In genomic region chr1:235327559-235328270, GRCh38 we compare ENCODE assay signal across 8 cellular contexts. TPM values are rescaled to one million over a fixed set of nuclear protein-coding genes. Genes with fewer than 3 reads are reported as not detected.
DNase-seq lines count a peak whose midpoint lies in the region; ATAC-seq and TF ChIP-seq lines count a peak whose summit lies in the region.

A gene with protein sequence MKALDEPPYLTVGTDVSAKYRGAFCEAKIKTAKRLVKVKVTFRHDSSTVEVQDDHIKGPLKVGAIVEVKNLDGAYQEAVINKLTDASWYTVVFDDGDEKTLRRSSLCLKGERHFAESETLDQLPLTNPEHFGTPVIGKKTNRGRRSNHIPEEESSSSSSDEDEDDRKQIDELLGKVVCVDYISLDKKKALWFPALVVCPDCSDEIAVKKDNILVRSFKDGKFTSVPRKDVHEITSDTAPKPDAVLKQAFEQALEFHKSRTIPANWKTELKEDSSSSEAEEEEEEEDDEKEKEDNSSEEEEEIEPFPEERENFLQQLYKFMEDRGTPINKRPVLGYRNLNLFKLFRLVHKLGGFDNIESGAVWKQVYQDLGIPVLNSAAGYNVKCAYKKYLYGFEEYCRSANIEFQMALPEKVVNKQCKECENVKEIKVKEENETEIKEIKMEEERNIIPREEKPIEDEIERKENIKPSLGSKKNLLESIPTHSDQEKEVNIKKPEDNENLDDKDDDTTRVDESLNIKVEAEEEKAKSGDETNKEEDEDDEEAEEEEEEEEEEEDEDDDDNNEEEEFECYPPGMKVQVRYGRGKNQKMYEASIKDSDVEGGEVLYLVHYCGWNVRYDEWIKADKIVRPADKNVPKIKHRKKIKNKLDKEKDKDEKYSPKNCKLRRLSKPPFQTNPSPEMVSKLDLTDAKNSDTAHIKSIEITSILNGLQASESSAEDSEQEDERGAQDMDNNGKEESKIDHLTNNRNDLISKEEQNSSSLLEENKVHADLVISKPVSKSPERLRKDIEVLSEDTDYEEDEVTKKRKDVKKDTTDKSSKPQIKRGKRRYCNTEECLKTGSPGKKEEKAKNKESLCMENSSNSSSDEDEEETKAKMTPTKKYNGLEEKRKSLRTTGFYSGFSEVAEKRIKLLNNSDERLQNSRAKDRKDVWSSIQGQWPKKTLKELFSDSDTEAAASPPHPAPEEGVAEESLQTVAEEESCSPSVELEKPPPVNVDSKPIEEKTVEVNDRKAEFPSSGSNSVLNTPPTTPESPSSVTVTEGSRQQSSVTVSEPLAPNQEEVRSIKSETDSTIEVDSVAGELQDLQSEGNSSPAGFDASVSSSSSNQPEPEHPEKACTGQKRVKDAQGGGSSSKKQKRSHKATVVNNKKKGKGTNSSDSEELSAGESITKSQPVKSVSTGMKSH (N-terminal part only) (minus strand): TSS chr1:235328179. CDS start chr1:235326919, 1,260 bp downstream.

- CTCF ChIA-PET in activated B cell treated with CpG ODN at 0.5 μM for 24 hours (lab: Charles Lee): no interaction called here

- peak; percentile 61 for DNase-seq in COR-L47 (lab: John Stamatoyannopoulos, UW)
- no peak for DNase-seq in HT-29 (ENCODE audit: low spot score)
- peak; percentile 59 for DNase-seq in activated B cell treated with CpG ODN at 0.5 μM for 24 hours
- DNase-seq in epithelial cell of proximal tubule (ENCODE audit: low read depth): no peak
- no peak for DNase-seq in naive B cell

- peaks cover 2% of the 10 kb centered on the region for H3K36me3 ChIP-seq in urinary bladder (ENCODE audit: insufficient read depth)

- H3K4me1 Mint-ChIP-seq in activated B cell treated with CpG ODN at 0.5 μM for 24 hours (peaks cover 30% of the 10 kb centered on the region), naive B cell (peaks cover 17 to 42% (median 38%) of the 10 kb centered on the region in 3 donors)

- no peaks in the 10 kb centered on the region for H3K27me3 Mint-ChIP-seq in activated B cell treated with CpG ODN at 0.5 μM for 24 hours
- no peaks in the 10 kb centered on the region for H3K27me3 Mint-ChIP-seq in naive B cell

- peak within 1 kb of the TSS; percentile 99 for H3K27ac ChIP-seq in urinary bladder (ENCODE audit: low read depth)

- ATAC-seq in GM19463 (IDR thresholded peaks at IDR 0.05; ENCODE audit: unreplicated experiment): peak; percentile 8
- no peak for ATAC-seq in activated B cell treated with CpG ODN at 0.5 μM for 24 hours (ENCODE audit: low read depth)
- ATAC-seq in naive B cell (ENCODE audit: low read depth in 2 of 2): no peak
- ATAC-seq in GM19351 (IDR thresholded peaks at IDR 0.05; ENCODE audit: unreplicated experiment): no peak

- peak within 1 kb of the TSS; percentile 92 for H3K4me3 ChIP-seq in epithelial cell of proximal tubule (ENCODE audit: low read depth, low read length)
- peak within 1 kb of the TSS; percentile 99 for H3K4me3 ChIP-seq in urinary bladder (ENCODE audit: low read depth, low read length)

- H3K4me3 Mint-ChIP-seq in activated B cell treated with CpG ODN at 0.5 μM for 24 hours: peak within 1 kb of the TSS; percentile 98
- H3K4me3 Mint-ChIP-seq in naive B cell: peak within 1 kb of the TSS in 6 of 8 donors; percentile 96 to 100 (median 100)

- WGBS in urinary bladder: under 1% methylated on average over 58 of the region's 58 CpGs

- peaks cover 19% of the 10 kb centered on the region for H3K36me3 Mint-ChIP-seq in activated B cell treated with CpG ODN at 0.5 μM for 24 hours (ENCODE audit: low read depth)
- H3K36me3 Mint-ChIP-seq in naive B cell: peaks cover under 1 to 11% of the 10 kb centered on the region in 2 donors

- TF ChIP-seq CTCF in activated B cell treated with CpG ODN at 0.5 μM for 24 hours (IDR thresholded peaks at IDR 0.05) (no peak), epithelial cell of proximal tubule (conservative IDR thresholded peaks at IDR 0.05; ENCODE audit: low read depth, low read length) (no peak)

- H3K9me3 Mint-ChIP-seq in activated B cell treated with CpG ODN at 0.5 μM for 24 hours (no peaks in the 10 kb centered on the region), naive B cell (no peaks in the 10 kb centered on the region)

- H3K27ac Mint-ChIP-seq in activated B cell treated with CpG ODN at 0.5 μM for 24 hours (peak within 1 kb of the TSS; percentile 96), naive B cell (peak within 1 kb of the TSS in 5 of 6 donors; percentile 98 to 100 (median 99))

- H3K4me1 ChIP-seq in urinary bladder (ENCODE audit: insufficient read depth): no peaks in the 10 kb centered on the region

- POLR2A ChIA-PET in activated B cell treated with CpG ODN at 0.5 μM for 24 hours (lab: Charles Lee): interaction anchor here (1.0 to 3.1 kb wide), 7 partner anchors 9 to 954 kb away, joined by 4 to 22 read pairs (median 6); partner anchors contain the start of genes B3GALNT2, COA6, RBM34 and TBCE

- intact Hi-C loops in activated B cell treated with CpG ODN at 0.5 μM for 24 hours (cut with micrococcal nuclease): loop anchor here (1.0 to 5.0 kb wide), 12 partner anchors 29 to 1195 kb away; partner anchors contain the start of genes B3GALNT2, COA6, LGALS8 and LYST

RNA-seq across cellular contexts. Expression of the gene that starts here (rescaled TPM):
- total RNA-seq in HT-29 (2014; rRNA removed; shearing (Covaris generic)): 30.0 and 34.5 TPM in 2 replicates
- total RNA-seq in activated B cell treated with CpG ODN at 0.5 μM for 24 hours (62.2 and 78.5 TPM in 2 replicates), epithelial cell of proximal tubule (10.9 and 13.8 TPM in 2 replicates), urinary bladder (72.0 TPM)
- polyA plus RNA-seq in naive B cell (ENCODE audit: low read depth in 6 of 6) (100 to 1,000 TPM in 1 of 6 donors, 10 to 100 TPM in 5; 22.5 to 100 (median 59.7) TPM), urinary bladder (19.1 TPM)

Comparison
In these comparisons a context has a peak if more than half of its experiments do, and no peak if none do; other contexts are left out.
1. DNase-seq: peak in COR-L47 (single experiment) and activated B cell treated with CpG ODN at 0.5 μM for 24 hours (single experiment); none in HT-29 (single experiment), epithelial cell of proximal tubule (single experiment) and naive B cell (single experiment).